ENCODE assay signal across 6 cellular contexts in genomic region chr12:57765698-57766463, GRCh38. TPM values are rescaled to one million over a fixed set of nuclear protein-coding genes. Genes with fewer than 3 reads are reported as not detected.
DNase-seq lines count a peak whose midpoint lies in the region; TF ChIP-seq lines count a peak whose summit lies in the region.

No MANE protein-coding gene starts in this region.

- intact Hi-C loops in tibial artery (cut with DNase I; ENCODE audit: low total_unique reads): no loop called here

- H3K9me3 ChIP-seq in tibial artery: no peaks in the 10 kb centered on the region

- H3K4me3 ChIP-seq in fibroblast of villous mesenchyme (ENCODE audit: low read depth, low read length): peak overlapping the region; percentile 49
- peak overlapping the region; percentile 26 to 50 for H3K4me3 ChIP-seq in tibial artery

- H3K4me1 ChIP-seq in tibial artery: peaks cover 0 to 35% (median 31%) of the 10 kb centered on the region in 4 donors

- no peak overlapping the region for H3K27ac Mint-ChIP-seq in activated CD4-positive, alpha-beta T cell treated with anti-CD3 and anti-CD28 coated beads, Interleukin-2, amount 10 ng/mL, durations not matched to agents 7 days and 5 days

- no peak overlapping the region for H3K27ac ChIP-seq in tibial artery

- peaks cover 17% of the 10 kb centered on the region for H3K27me3 Mint-ChIP-seq in activated CD4-positive, alpha-beta T cell treated with anti-CD3 and anti-CD28 coated beads, Interleukin-2, amount 10 ng/mL, durations not matched to agents 7 days and 5 days

- peaks cover 0 to 17% (median 12%) of the 10 kb centered on the region in 3 donors for H3K36me3 ChIP-seq in tibial artery

- peaks cover 39% of the 10 kb centered on the region for H3K4me1 Mint-ChIP-seq in activated CD4-positive, alpha-beta T cell treated with anti-CD3 and anti-CD28 coated beads, Interleukin-2, amount 10 ng/mL, durations not matched to agents 7 days and 5 days

- POLR2A ChIA-PET in activated CD4-positive, alpha-beta T cell treated with anti-CD3 and anti-CD28 coated beads, Interleukin-2, amount 10 ng/mL, durations not matched to agents 7 days and 5 days (lab: Charles Lee): no interaction called here

- no peaks in the 10 kb centered on the region for H3K9me3 Mint-ChIP-seq in activated CD4-positive, alpha-beta T cell treated with anti-CD3 and anti-CD28 coated beads, Interleukin-2, amount 10 ng/mL, durations not matched to agents 7 days and 5 days

- CTCF ChIA-PET in activated CD4-positive, alpha-beta T cell treated with anti-CD3 and anti-CD28 coated beads, Interleukin-2, amount 10 ng/mL, durations not matched to agents 7 days and 5 days (lab: Charles Lee): interaction anchor here (0.6 to 5.8 kb wide), 10 partner anchors 9 to 307 kb away, joined by 3 to 56 read pairs (median 3); partner anchors contain the start of genes MARCHF9 and TSFM

- no peak for DNase-seq in activated CD4-positive, alpha-beta T cell treated with anti-CD3 and anti-CD28 coated beads, Interleukin-2, amount 10 ng/mL, durations not matched to agents 7 days and 5 days
- DNase-seq in activated CD4-positive, alpha-beta T cell treated with anti-CD3 and anti-CD28 coated beads, Interleukin-2, amount 50 U/mL, for 1 hour: no peak
- DNase-seq in fibroblast of villous mesenchyme (ENCODE audit: low read depth) (no peak), tibial artery (peak in 1 of 2 donors; percentile 62), HCEC 1CT (no peak), GM19238 (ENCODE audit: insufficient read length, low spot score) (no peak)

- H3K27me3 ChIP-seq in tibial artery: peaks cover 0 to 48% of the 10 kb centered on the region in 2 donors

- no peak for TF ChIP-seq CTCF in fibroblast of villous mesenchyme (IDR thresholded peaks at IDR 0.05; ENCODE audit: insufficient read depth, low read depth, low read length)
- TF ChIP-seq CTCF in tibial artery (IDR thresholded peaks at IDR 0.05): no peak

- H3K4me3 Mint-ChIP-seq in activated CD4-positive, alpha-beta T cell treated with anti-CD3 and anti-CD28 coated beads, Interleukin-2, amount 10 ng/mL, durations not matched to agents 7 days and 5 days: peak overlapping the region; percentile 77

- H3K36me3 Mint-ChIP-seq in activated CD4-positive, alpha-beta T cell treated with anti-CD3 and anti-CD28 coated beads, Interleukin-2, amount 10 ng/mL, durations not matched to agents 7 days and 5 days (ENCODE audit: low read depth): peaks cover 11% of the 10 kb centered on the region

RNA-seq across cellular contexts. Expression of gene CYP27B1, which starts 1.0 kb away (rescaled TPM):
- total RNA-seq in activated CD4-positive, alpha-beta T cell treated with anti-CD3 and anti-CD28 coated beads, Interleukin-2, amount 10 ng/mL, durations not matched to agents 7 days and 5 days: 1 to 10 TPM; 1.9 to 2.3 TPM
- 0.97 and 3.0 TPM in 2 replicates for total RNA-seq in fibroblast of villous mesenchyme

RNA-seq across cellular contexts. Expression of gene METTL1, which starts 6.0 kb away (rescaled TPM):
- total RNA-seq in activated CD4-positive, alpha-beta T cell treated with anti-CD3 and anti-CD28 coated beads, Interleukin-2, amount 10 ng/mL, durations not matched to agents 7 days and 5 days: 10 to 100 TPM; 13.4 to 17.2 TPM
- total RNA-seq in fibroblast of villous mesenchyme: 5.2 and 7.4 TPM in 2 replicates

RNA-seq across cellular contexts. Expression of gene EEF1AKMT3, which starts 6.5 kb away (rescaled TPM):
- 1 to 10 TPM; 2.8 to 3.0 TPM for total RNA-seq in activated CD4-positive, alpha-beta T cell treated with anti-CD3 and anti-CD28 coated beads, Interleukin-2, amount 10 ng/mL, durations not matched to agents 7 days and 5 days
- total RNA-seq in fibroblast of villous mesenchyme: 6.9 and 8.1 TPM in 2 replicates

RNA-seq across cellular contexts. Expression of gene MARCHF9, which starts 11.0 kb away (rescaled TPM):
- total RNA-seq in activated CD4-positive, alpha-beta T cell treated with anti-CD3 and anti-CD28 coated beads, Interleukin-2, amount 10 ng/mL, durations not matched to agents 7 days and 5 days: 10 to 100 TPM; 23.7 to 27.2 TPM
- 2.6 and 3.5 TPM in 2 replicates for total RNA-seq in fibroblast of villous mesenchyme

RNA-seq across cellular contexts. Expression of gene CDK4, which starts 13.8 kb away (rescaled TPM):
- total RNA-seq in activated CD4-positive, alpha-beta T cell treated with anti-CD3 and anti-CD28 coated beads, Interleukin-2, amount 10 ng/mL, durations not matched to agents 7 days and 5 days: 100 to 1,000 TPM in 1 of 2 experiments, 10 to 100 TPM in 1; 84.4 to 104 TPM
- total RNA-seq in fibroblast of villous mesenchyme: 226 and 299 TPM in 2 replicates
